In genomic region chr5:3595102-3595961, GRCh38 we compare ENCODE assay signal across 9 cellular contexts. TPM values are rescaled to one million over a fixed set of nuclear protein-coding genes. Genes with fewer than 3 reads are reported as not detected.
DNase-seq lines count a peak whose midpoint lies in the region; ATAC-seq and TF ChIP-seq lines count a peak whose summit lies in the region.
"Had no signal": no experiment of that assay in that cellular context is flagged by ENCODE, and none has a peak within 500 bp of the region (broad histone marks: within the 10 kb centered on the region; RNA-seq: fewer than 3 reads in every experiment).

TSS of gene IRX1 (plus strand) at chr5:3595832. CDS start at chr5:3596106, 274 bp downstream.

- CTCF ChIA-PET in activated CD4-positive, alpha-beta memory T cell treated with anti-CD3 and anti-CD28 coated beads, Interleukin-2, amount 10 ng/mL, durations not matched to agents 7 days and 5 days (lab: Charles Lee): no interaction called here

- POLR2A ChIA-PET in activated CD4-positive, alpha-beta memory T cell treated with anti-CD3 and anti-CD28 coated beads, Interleukin-2, amount 10 ng/mL, durations not matched to agents 7 days and 5 days (lab: Charles Lee): no interaction called here

- no peaks in the 10 kb centered on the region for H3K9me3 ChIP-seq in neural progenitor cell (ENCODE audit: low read depth)

- H3K36me3 Mint-ChIP-seq in neural progenitor cell: peaks cover 3% of the 10 kb centered on the region
- peaks cover 9% of the 10 kb centered on the region for H3K36me3 Mint-ChIP-seq in activated CD4-positive, alpha-beta memory T cell treated with anti-CD3 and anti-CD28 coated beads, Interleukin-2, amount 10 ng/mL, durations not matched to agents 7 days and 5 days (ENCODE audit: low read depth)

- peaks cover 51% of the 10 kb centered on the region for H3K4me1 Mint-ChIP-seq in neural progenitor cell
- no peaks in the 10 kb centered on the region for H3K4me1 Mint-ChIP-seq in activated CD4-positive, alpha-beta memory T cell treated with anti-CD3 and anti-CD28 coated beads, Interleukin-2, amount 10 ng/mL, durations not matched to agents 7 days and 5 days

- peaks cover 79% of the 10 kb centered on the region for H4K20me1 ChIP-seq in neural progenitor cell (ENCODE audit: low read depth)

- DNase-seq in C1 segment of cervical spinal cord (lab: John Stamatoyannopoulos, UW) (peak in 9 of 14 donors; percentile 4 to 78 (median 47)), NCI-H524 (lab: John Stamatoyannopoulos, UW) (peak; percentile 81 to 90), fibroblast of mammary gland (ENCODE audit: low read depth) (peak; percentile 40), neural progenitor cell (ENCODE audit: low spot score) (peak; percentile 88), CD1c-positive myeloid dendritic cell (ENCODE audit: extremely low spot score) (no peak)
- DNase-seq in activated CD4-positive, alpha-beta memory T cell treated with anti-CD3 and anti-CD28 coated beads, Interleukin-2, amount 10 ng/mL, durations not matched to agents 7 days and 5 days: no peak
- DNase-seq: Kasumi-1 had no signal

- H3K36me3 ChIP-seq in neural progenitor cell: no peaks in the 10 kb centered on the region

- H3K27me3 Mint-ChIP-seq in neural progenitor cell (ENCODE audit: insufficient read depth, low read depth): peaks cover 71% of the 10 kb centered on the region
- H3K27me3 Mint-ChIP-seq in activated CD4-positive, alpha-beta memory T cell treated with anti-CD3 and anti-CD28 coated beads, Interleukin-2, amount 10 ng/mL, durations not matched to agents 7 days and 5 days: peaks cover 51% of the 10 kb centered on the region

- H3K4me3 ChIP-seq in fibroblast of mammary gland (ENCODE audit: control insufficient read depth, low read depth, low read length): peak within 1 kb of the TSS; percentile 50
- H3K4me3 ChIP-seq in neural progenitor cell: peak within 1 kb of the TSS; percentile 64

- peaks cover 51% of the 10 kb centered on the region for H3F3A ChIP-seq in neural progenitor cell (ENCODE audit: low read depth)

- H3K9ac ChIP-seq in neural progenitor cell: no peak within 1 kb of the TSS

- H3K27me3 ChIP-seq in neural progenitor cell: peaks cover 100% of the 10 kb centered on the region

- no peak for TF ChIP-seq CTCF in fibroblast of mammary gland (conservative IDR thresholded peaks at IDR 0.05; ENCODE audit: control insufficient read depth, insufficient read depth, low read depth, low read length)
- no peak for TF ChIP-seq CTCF in neural progenitor cell (IDR thresholded peaks at IDR 0.05)

- H3K4me3 Mint-ChIP-seq in neural progenitor cell: peak within 1 kb of the TSS; percentile 93
- H3K4me3 Mint-ChIP-seq in activated CD4-positive, alpha-beta memory T cell treated with anti-CD3 and anti-CD28 coated beads, Interleukin-2, amount 10 ng/mL, durations not matched to agents 7 days and 5 days: no peak within 1 kb of the TSS

- peak within 1 kb of the TSS; percentile 91 for H3K4me2 ChIP-seq in neural progenitor cell

- H3K27ac ChIP-seq in neural progenitor cell: no peak within 1 kb of the TSS

- no peaks in the 10 kb centered on the region for H3K9me3 Mint-ChIP-seq in neural progenitor cell
- peaks cover 3% of the 10 kb centered on the region for H3K9me3 Mint-ChIP-seq in activated CD4-positive, alpha-beta memory T cell treated with anti-CD3 and anti-CD28 coated beads, Interleukin-2, amount 10 ng/mL, durations not matched to agents 7 days and 5 days

- peak within 1 kb of the TSS; percentile 74 for H3K27ac Mint-ChIP-seq in neural progenitor cell
- H3K27ac Mint-ChIP-seq in activated CD4-positive, alpha-beta memory T cell treated with anti-CD3 and anti-CD28 coated beads, Interleukin-2, amount 10 ng/mL, durations not matched to agents 7 days and 5 days: no peak within 1 kb of the TSS

- H3K4me1 ChIP-seq in neural progenitor cell: peaks cover 54% of the 10 kb centered on the region

- peaks cover 39% of the 10 kb centered on the region for H3K79me2 ChIP-seq in neural progenitor cell (ENCODE audit: low read depth)

- peak within 1 kb of the TSS; percentile 89 for H2AFZ ChIP-seq in neural progenitor cell (replicated peaks)

- ATAC-seq in HG02759 (IDR thresholded peaks at IDR 0.05; ENCODE audit: unreplicated experiment) (no peak), GM19324 (IDR thresholded peaks at IDR 0.05; ENCODE audit: low FRiP score, unreplicated experiment) (no peak)

RNA-seq across cellular contexts. Expression of gene IRX1, which starts in this region (rescaled TPM):
- total RNA-seq in neural progenitor cell (ENCODE audit: low replicate concordance): 0.95 and 7.6 TPM in 2 replicates
- total RNA-seq in activated CD4-positive, alpha-beta memory T cell treated with anti-CD3 and anti-CD28 coated beads, Interleukin-2, amount 10 ng/mL, durations not matched to agents 7 days and 5 days: not detected

Comparison
In these comparisons a context has a peak if more than half of its experiments do, and no peak if none do; other contexts are left out.
1. DNase-seq: peak in C1 segment of cervical spinal cord (9 of 14), NCI-H524 (2 of 2), fibroblast of mammary gland (single experiment) and neural progenitor cell (single experiment); none in activated CD4-positive, alpha-beta memory T cell treated with anti-CD3 and anti-CD28 coated beads, Interleukin-2, amount 10 ng/mL, durations not matched to agents 7 days and 5 days (single experiment) and CD1c-positive myeloid dendritic cell (single experiment).